Comparison of ENCODE assay signal across 1 cellular context in the genomic region with DNA sequence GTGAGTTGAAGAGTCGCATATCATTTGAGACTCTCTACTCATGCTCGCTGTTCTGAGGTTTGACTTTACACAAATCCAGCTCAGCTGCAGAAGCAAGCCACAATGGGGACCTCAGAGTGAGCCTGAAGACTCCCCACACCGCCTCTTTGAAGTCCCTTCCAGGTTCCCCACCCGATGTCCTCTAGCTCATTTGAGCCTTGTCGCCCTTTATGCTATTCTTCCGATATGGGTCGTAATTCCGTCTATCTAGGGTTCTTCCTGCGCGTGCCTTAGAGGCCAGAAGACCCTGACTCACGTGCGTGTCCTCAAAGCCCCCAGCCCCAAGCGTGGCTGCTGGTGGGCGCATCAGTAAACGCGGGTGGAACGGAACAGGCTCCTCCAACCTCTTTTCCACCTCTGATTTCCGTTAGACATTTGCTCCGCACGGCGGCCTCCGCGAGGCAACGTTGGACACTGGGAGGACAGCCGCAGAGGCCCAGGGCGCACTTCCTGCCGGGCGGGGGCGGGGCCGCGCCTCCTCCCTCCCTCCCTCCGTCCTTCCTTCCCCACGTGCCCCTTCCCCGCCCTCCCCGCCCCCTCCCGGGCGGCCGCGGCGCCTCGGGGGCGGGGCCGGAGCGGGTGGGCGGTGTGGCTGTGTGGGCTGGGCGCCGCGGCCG.
TF ChIP-seq lines count a peak whose summit lies in the region.

A gene with protein sequence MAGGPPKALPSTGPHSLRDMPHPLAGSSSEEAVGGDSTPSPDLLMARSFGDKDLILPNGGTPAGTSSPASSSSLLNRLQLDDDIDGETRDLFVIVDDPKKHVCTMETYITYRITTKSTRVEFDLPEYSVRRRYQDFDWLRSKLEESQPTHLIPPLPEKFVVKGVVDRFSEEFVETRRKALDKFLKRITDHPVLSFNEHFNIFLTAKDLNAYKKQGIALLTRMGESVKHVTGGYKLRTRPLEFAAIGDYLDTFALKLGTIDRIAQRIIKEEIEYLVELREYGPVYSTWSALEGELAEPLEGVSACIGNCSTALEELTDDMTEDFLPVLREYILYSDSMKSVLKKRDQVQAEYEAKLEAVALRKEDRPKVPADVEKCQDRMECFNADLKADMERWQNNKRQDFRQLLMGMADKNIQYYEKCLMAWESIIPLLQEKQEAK (plus strand): TSS at position 650 of the 656 bp plus-strand sequence. CDS start 242 bp downstream, outside the sequence.

TF ChIP-seq in HepG2, 621 proteins besides CTCF, POLR2A, EP300 and RAD21 (continued from another document and continues in another):
- TF ChIP-seq, protein P1, sequence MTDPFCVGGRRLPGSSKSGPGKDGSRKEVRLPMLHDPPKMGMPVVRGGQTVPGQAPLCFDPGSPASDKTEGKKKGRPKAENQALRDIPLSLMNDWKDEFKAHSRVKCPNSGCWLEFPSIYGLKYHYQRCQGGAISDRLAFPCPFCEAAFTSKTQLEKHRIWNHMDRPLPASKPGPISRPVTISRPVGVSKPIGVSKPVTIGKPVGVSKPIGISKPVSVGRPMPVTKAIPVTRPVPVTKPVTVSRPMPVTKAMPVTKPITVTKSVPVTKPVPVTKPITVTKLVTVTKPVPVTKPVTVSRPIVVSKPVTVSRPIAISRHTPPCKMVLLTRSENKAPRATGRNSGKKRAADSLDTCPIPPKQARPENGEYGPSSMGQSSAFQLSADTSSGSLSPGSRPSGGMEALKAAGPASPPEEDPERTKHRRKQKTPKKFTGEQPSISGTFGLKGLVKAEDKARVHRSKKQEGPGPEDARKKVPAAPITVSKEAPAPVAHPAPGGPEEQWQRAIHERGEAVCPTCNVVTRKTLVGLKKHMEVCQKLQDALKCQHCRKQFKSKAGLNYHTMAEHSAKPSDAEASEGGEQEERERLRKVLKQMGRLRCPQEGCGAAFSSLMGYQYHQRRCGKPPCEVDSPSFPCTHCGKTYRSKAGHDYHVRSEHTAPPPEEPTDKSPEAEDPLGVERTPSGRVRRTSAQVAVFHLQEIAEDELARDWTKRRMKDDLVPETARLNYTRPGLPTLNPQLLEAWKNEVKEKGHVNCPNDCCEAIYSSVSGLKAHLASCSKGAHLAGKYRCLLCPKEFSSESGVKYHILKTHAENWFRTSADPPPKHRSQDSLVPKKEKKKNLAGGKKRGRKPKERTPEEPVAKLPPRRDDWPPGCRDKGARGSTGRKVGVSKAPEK (CRISPR knock-in tag; IDR thresholded peaks at IDR 0.05; ENCODE audit: borderline replicate concordance): no peak
- 0 out of 2 replicates have a peak, but pooled peaks have one; percentile 31 for TF ChIP-seq HES4 (CRISPR knock-in tag; IDR thresholded peaks at IDR 0.05; ENCODE audit: borderline replicate concordance)
- peak; percentile 53; the same call in 1 of the 2 replicates for TF ChIP-seq ZNF7 (CRISPR knock-in tag; IDR thresholded peaks at IDR 0.05)
- TF ChIP-seq ZNF569 (CRISPR knock-in tag; IDR thresholded peaks at IDR 0.05; ENCODE audit: borderline replicate concordance): no peak
- TF ChIP-seq, protein P2, sequence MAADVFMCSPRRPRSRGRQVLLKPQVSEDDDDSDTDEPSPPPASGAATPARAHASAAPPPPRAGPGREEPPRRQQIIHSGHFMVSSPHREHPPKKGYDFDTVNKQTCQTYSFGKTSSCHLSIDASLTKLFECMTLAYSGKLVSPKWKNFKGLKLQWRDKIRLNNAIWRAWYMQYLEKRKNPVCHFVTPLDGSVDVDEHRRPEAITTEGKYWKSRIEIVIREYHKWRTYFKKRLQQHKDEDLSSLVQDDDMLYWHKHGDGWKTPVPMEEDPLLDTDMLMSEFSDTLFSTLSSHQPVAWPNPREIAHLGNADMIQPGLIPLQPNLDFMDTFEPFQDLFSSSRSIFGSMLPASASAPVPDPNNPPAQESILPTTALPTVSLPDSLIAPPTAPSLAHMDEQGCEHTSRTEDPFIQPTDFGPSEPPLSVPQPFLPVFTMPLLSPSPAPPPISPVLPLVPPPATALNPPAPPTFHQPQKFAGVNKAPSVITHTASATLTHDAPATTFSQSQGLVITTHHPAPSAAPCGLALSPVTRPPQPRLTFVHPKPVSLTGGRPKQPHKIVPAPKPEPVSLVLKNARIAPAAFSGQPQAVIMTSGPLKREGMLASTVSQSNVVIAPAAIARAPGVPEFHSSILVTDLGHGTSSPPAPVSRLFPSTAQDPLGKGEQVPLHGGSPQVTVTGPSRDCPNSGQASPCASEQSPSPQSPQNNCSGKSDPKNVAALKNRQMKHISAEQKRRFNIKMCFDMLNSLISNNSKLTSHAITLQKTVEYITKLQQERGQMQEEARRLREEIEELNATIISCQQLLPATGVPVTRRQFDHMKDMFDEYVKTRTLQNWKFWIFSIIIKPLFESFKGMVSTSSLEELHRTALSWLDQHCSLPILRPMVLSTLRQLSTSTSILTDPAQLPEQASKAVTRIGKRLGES (CRISPR knock-in tag; IDR thresholded peaks at IDR 0.05; ENCODE audit: borderline replicate concordance): no peak
- no peak for TF ChIP-seq HNRNPH1 (optimal IDR thresholded peaks at IDR 0.05; ENCODE audit: low read depth, low read length)
- peak; percentile 76 for TF ChIP-seq TARDBP (CRISPR knock-in tag; IDR thresholded peaks at IDR 0.05)
- TF ChIP-seq SIN3A (IDR thresholded peaks at IDR 0.05; ENCODE audit: borderline replicate concordance, low read depth, low read length): peak; percentile 69; the same call in 1 of the 2 replicates
- TF ChIP-seq MLLT10 (CRISPR knock-in tag; IDR thresholded peaks at IDR 0.05): no peak
- TF ChIP-seq HNRNPK (IDR thresholded peaks at IDR 0.05; ENCODE audit: low read depth, low read length, poor library complexity, severe bottlenecking): peak; percentile 85
- TF ChIP-seq, protein P3, sequence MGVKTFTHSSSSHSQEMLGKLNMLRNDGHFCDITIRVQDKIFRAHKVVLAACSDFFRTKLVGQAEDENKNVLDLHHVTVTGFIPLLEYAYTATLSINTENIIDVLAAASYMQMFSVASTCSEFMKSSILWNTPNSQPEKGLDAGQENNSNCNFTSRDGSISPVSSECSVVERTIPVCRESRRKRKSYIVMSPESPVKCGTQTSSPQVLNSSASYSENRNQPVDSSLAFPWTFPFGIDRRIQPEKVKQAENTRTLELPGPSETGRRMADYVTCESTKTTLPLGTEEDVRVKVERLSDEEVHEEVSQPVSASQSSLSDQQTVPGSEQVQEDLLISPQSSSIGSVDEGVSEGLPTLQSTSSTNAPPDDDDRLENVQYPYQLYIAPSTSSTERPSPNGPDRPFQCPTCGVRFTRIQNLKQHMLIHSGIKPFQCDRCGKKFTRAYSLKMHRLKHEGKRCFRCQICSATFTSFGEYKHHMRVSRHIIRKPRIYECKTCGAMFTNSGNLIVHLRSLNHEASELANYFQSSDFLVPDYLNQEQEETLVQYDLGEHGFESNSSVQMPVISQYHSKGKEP (CRISPR knock-in tag; IDR thresholded peaks at IDR 0.05): peak; percentile 75; the same call in 1 of the 2 replicates
- no peak for TF ChIP-seq POLR2AphosphoS2 (IDR thresholded peaks at IDR 0.05; ENCODE audit: low read depth, low read length)
- no peak for TF ChIP-seq ATM (IDR thresholded peaks at IDR 0.05; ENCODE audit: borderline replicate concordance)
- no peak for TF ChIP-seq CHD2 (IDR thresholded peaks at IDR 0.05; ENCODE audit: low read depth, low read length)
- TF ChIP-seq ZSCAN22 (CRISPR knock-in tag; IDR thresholded peaks at IDR 0.05): no peak
- no peak for TF ChIP-seq HOXA5 (CRISPR knock-in tag; IDR thresholded peaks at IDR 0.05)
- TF ChIP-seq, protein P4, sequence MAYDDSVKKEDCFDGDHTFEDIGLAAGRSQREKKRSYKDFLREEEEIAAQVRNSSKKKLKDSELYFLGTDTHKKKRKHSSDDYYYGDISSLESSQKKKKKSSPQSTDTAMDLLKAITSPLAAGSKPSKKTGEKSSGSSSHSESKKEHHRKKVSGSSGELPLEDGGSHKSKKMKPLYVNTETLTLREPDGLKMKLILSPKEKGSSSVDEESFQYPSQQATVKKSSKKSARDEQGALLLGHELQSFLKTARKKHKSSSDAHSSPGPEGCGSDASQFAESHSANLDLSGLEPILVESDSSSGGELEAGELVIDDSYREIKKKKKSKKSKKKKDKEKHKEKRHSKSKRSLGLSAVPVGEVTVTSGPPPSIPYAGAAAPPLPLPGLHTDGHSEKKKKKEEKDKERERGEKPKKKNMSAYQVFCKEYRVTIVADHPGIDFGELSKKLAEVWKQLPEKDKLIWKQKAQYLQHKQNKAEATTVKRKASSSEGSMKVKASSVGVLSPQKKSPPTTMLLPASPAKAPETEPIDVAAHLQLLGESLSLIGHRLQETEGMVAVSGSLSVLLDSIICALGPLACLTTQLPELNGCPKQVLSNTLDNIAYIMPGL (CRISPR knock-in tag; IDR thresholded peaks at IDR 0.05; ENCODE audit: borderline replicate concordance in 1 of 2, low read depth in 1 of 2): peak; percentile 65 to 78
- TF ChIP-seq TMF1 (CRISPR knock-in tag; IDR thresholded peaks at IDR 0.05; ENCODE audit: low read depth): no peak
- TF ChIP-seq ZNF460 (CRISPR knock-in tag; IDR thresholded peaks at IDR 0.05; ENCODE audit: borderline replicate concordance): no peak
- TF ChIP-seq CREB1 (IDR thresholded peaks at IDR 0.05): no peak
- TF ChIP-seq CREB1 (CRISPR knock-in tag; IDR thresholded peaks at IDR 0.05): no peak
- peak; percentile 80 for TF ChIP-seq HDAC2 (CRISPR knock-in tag; IDR thresholded peaks at IDR 0.05)
- TF ChIP-seq ZMYM4 (CRISPR knock-in tag; IDR thresholded peaks at IDR 0.05): peak; percentile 76
- no peak for TF ChIP-seq CENPX (CRISPR knock-in tag; IDR thresholded peaks at IDR 0.05)
- TF ChIP-seq MTF1 (CRISPR knock-in tag; IDR thresholded peaks at IDR 0.05): no peak
- TF ChIP-seq PHF8 (CRISPR knock-in tag; IDR thresholded peaks at IDR 0.05): peak; percentile 88
- peak; percentile 19; the same call in 1 of the 2 replicates for TF ChIP-seq TCF7 (IDR thresholded peaks at IDR 0.05; ENCODE audit: low read depth)
- TF ChIP-seq EED (CRISPR knock-in tag; IDR thresholded peaks at IDR 0.05): no peak
- TF ChIP-seq, protein P5, sequence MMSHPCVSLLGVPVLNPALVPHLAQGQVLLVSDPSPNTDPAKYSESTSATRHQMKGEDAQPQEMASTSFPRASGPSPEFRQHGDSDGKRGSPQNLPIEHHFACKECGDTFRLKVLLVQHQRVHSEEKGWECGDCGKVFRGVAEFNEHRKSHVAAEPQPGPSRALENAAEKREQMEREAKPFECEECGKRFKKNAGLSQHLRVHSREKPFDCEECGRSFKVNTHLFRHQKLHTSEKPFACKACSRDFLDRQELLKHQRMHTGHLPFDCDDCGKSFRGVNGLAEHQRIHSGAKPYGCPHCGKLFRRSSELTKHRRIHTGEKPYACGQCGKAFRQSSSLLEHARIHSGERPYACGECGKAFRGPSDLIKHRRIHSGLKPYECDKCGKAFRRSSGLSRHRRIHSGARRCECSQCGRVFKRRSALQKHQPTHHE (CRISPR knock-in tag; IDR thresholded peaks at IDR 0.05; ENCODE audit: borderline replicate concordance): no peak
- no peak for TF ChIP-seq GPN1 (CRISPR knock-in tag; IDR thresholded peaks at IDR 0.05; ENCODE audit: borderline replicate concordance)
- TF ChIP-seq YY1 (IDR thresholded peaks at IDR 0.05; ENCODE audit: insufficient read depth, insufficient replicate concordance, low read depth, low read length): peak; percentile 47
- TF ChIP-seq MED13 (CRISPR knock-in tag; IDR thresholded peaks at IDR 0.05): no peak
- no peak for TF ChIP-seq ESRRA (CRISPR knock-in tag; IDR thresholded peaks at IDR 0.05; ENCODE audit: low read depth)
- peak; percentile 61; the same call in 1 of the 2 replicates for TF ChIP-seq ZNF563 (CRISPR knock-in tag; IDR thresholded peaks at IDR 0.05)
- no peak for TF ChIP-seq DNMT1 (CRISPR knock-in tag; IDR thresholded peaks at IDR 0.05)
- peak in 1 of 2 experiments; percentile 67; a peak in 1 of 4 replicates for TF ChIP-seq KLF16 (CRISPR knock-in tag; IDR thresholded peaks at IDR 0.05)
- peak; percentile 38 for TF ChIP-seq ZNF883 (CRISPR knock-in tag; IDR thresholded peaks at IDR 0.05; ENCODE audit: not compliant biosample characterization)
- no peak for TF ChIP-seq ZNF570 (CRISPR knock-in tag; IDR thresholded peaks at IDR 0.05; ENCODE audit: borderline replicate concordance)
- TF ChIP-seq PCBP1 (IDR thresholded peaks at IDR 0.05; ENCODE audit: borderline replicate concordance, low read depth, low read length): peak; percentile 93; the same call in 1 of the 2 replicates
- TF ChIP-seq, protein P6, sequence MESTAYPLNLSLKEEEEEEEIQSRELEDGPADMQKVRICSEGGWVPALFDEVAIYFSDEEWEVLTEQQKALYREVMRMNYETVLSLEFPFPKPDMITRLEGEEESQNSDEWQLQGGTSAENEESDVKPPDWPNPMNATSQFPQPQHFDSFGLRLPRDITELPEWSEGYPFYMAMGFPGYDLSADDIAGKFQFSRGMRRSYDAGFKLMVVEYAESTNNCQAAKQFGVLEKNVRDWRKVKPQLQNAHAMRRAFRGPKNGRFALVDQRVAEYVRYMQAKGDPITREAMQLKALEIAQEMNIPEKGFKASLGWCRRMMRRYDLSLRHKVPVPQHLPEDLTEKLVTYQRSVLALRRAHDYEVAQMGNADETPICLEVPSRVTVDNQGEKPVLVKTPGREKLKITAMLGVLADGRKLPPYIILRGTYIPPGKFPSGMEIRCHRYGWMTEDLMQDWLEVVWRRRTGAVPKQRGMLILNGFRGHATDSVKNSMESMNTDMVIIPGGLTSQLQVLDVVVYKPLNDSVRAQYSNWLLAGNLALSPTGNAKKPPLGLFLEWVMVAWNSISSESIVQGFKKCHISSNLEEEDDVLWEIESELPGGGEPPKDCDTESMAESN (CRISPR knock-in tag; conservative IDR thresholded peaks at IDR 0.05): no peak; the same call in 1 of the 2 replicates
- 0 out of 2 replicates have a peak, but pooled peaks have one; percentile 48 for TF ChIP-seq RNF2 (conservative IDR thresholded peaks at IDR 0.05; ENCODE audit: low read depth)
- peak; percentile 65; the same call in 1 of the 2 replicates for TF ChIP-seq CBFB (CRISPR knock-in tag; IDR thresholded peaks at IDR 0.05)
- TF ChIP-seq ZNF138 (CRISPR knock-in tag; IDR thresholded peaks at IDR 0.05; ENCODE audit: low read depth): no peak
- TF ChIP-seq POLR2AphosphoS5 (IDR thresholded peaks at IDR 0.05; ENCODE audit: low read depth, low read length): peak; percentile 95
- no peak for TF ChIP-seq ZNF205 (CRISPR knock-in tag; IDR thresholded peaks at IDR 0.05)
- peak; percentile 88; the same call in 1 of the 2 replicates for TF ChIP-seq KDM2A (CRISPR knock-in tag; IDR thresholded peaks at IDR 0.05; ENCODE audit: borderline replicate concordance, low read depth)
- peak; percentile 40; the same call in 1 of the 2 replicates for TF ChIP-seq ERF (CRISPR knock-in tag; IDR thresholded peaks at IDR 0.05)
- TF ChIP-seq ZNF678 (CRISPR knock-in tag; IDR thresholded peaks at IDR 0.05): no peak
- peak; percentile 81; the same call in 1 of the 2 replicates for TF ChIP-seq BHLHE40 (IDR thresholded peaks at IDR 0.05; ENCODE audit: low read length)
- no peak for TF ChIP-seq ZFYVE20 (CRISPR knock-in tag; IDR thresholded peaks at IDR 0.05; ENCODE audit: borderline replicate concordance, low read depth)
- TF ChIP-seq, protein P7, sequence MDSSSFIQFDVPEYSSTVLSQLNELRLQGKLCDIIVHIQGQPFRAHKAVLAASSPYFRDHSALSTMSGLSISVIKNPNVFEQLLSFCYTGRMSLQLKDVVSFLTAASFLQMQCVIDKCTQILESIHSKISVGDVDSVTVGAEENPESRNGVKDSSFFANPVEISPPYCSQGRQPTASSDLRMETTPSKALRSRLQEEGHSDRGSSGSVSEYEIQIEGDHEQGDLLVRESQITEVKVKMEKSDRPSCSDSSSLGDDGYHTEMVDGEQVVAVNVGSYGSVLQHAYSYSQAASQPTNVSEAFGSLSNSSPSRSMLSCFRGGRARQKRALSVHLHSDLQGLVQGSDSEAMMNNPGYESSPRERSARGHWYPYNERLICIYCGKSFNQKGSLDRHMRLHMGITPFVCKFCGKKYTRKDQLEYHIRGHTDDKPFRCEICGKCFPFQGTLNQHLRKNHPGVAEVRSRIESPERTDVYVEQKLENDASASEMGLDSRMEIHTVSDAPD (CRISPR knock-in tag; IDR thresholded peaks at IDR 0.05): no peak
